2 cellular contexts compared by ENCODE assay signal in the genomic region with DNA sequence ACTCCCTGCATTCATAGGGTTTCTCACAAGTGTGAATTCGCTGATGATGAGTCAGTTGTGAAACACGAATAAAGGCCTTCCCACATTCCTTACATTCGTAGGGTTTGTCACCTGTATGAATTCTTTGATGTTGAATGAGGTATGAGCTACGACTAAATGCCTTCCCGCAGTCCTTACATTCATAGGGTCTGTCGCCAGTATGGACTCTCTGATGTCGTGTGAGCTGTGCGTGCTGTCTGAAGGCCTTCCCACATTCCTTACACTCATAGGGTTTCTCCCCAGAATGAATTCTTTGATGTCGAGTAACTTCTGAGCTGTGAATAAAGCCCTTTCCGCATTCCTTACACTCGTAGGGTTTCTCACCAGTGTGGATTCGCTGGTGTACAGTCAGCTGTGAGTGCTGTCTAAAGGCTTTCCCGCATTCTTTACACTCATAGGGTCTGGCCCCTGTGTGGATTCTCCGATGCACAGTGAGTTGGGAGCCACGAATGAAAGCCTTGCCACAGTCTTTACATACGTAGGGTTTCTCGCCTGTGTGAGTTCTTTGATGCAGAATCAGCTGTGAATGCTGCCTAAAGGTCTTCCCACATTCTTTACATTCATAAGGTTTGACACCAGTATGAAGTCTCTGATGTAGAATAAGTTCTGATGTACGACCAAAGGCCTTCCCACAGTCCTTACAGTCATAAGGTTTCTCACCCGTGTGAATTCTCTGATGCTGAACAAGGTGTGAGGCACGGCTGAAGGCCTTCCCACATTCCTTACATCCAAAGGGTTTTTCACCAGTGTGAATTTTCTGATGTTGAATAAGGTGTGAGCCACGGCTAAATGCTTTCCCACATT.
TF ChIP-seq lines count a peak whose summit lies in the region.

No MANE protein-coding gene starts in this region.

TF ChIP-seq in HCT116, 20 proteins besides CTCF, POLR2A, EP300 and RAD21:
- TF ChIP-seq EZH2 (IDR thresholded peaks at IDR 0.05) (no peak), JUND (IDR thresholded peaks at IDR 0.05) (peak; percentile 25; the same call in 1 of the 2 replicates), SRF (IDR thresholded peaks at IDR 0.05; ENCODE audit: low read depth) (no peak), CBX3 (IDR thresholded peaks at IDR 0.05; ENCODE audit: low read depth) (no peak), FOSL1 (IDR thresholded peaks at IDR 0.05; ENCODE audit: low read depth) (peak; percentile 24; the same call in 1 of the 2 replicates), YY1 (IDR thresholded peaks at IDR 0.05; ENCODE audit: extremely low read depth, insufficient replicate concordance, low read depth, low read length) (no peak), POLR2AphosphoS5 (IDR thresholded peaks at IDR 0.05; ENCODE audit: low read depth, low read length) (0 out of 2 replicates have a peak, but pooled peaks have one; percentile 15), SP1 (IDR thresholded peaks at IDR 0.05; ENCODE audit: low read depth) (no peak; the same call in 1 of the 2 replicates), TCF7L2 (IDR thresholded peaks at IDR 0.05; ENCODE audit: borderline replicate concordance, extremely low read depth, insufficient read depth, insufficient read length) (no peak), EGR1 (IDR thresholded peaks at IDR 0.05; ENCODE audit: low read depth) (no peak), EZH2phosphoT487 (IDR thresholded peaks at IDR 0.05; ENCODE audit: borderline replicate concordance) (no peak), ZNF274 (IDR thresholded peaks at IDR 0.05; ENCODE audit: low read depth, low read length) (no peak), ZFX (IDR thresholded peaks at IDR 0.05) (no peak), ELF1 (IDR thresholded peaks at IDR 0.05; ENCODE audit: borderline replicate concordance, low read depth) (peak; percentile 37), SIN3A (IDR thresholded peaks at IDR 0.05; ENCODE audit: low read depth) (0 out of 2 replicates have a peak, but pooled peaks have one; percentile 31), CEBPB (IDR thresholded peaks at IDR 0.05; ENCODE audit: low read depth) (no peak; the same call in 1 of the 2 replicates)
- TF ChIP-seq, protein P1, sequence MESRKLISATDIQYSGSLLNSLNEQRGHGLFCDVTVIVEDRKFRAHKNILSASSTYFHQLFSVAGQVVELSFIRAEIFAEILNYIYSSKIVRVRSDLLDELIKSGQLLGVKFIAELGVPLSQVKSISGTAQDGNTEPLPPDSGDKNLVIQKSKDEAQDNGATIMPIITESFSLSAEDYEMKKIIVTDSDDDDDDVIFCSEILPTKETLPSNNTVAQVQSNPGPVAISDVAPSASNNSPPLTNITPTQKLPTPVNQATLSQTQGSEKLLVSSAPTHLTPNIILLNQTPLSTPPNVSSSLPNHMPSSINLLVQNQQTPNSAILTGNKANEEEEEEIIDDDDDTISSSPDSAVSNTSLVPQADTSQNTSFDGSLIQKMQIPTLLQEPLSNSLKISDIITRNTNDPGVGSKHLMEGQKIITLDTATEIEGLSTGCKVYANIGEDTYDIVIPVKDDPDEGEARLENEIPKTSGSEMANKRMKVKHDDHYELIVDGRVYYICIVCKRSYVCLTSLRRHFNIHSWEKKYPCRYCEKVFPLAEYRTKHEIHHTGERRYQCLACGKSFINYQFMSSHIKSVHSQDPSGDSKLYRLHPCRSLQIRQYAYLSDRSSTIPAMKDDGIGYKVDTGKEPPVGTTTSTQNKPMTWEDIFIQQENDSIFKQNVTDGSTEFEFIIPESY (IDR thresholded peaks at IDR 0.05; ENCODE audit: extremely low read depth, insufficient replicate concordance, low read length), result no peak
- TF ChIP-seq, protein P2, sequence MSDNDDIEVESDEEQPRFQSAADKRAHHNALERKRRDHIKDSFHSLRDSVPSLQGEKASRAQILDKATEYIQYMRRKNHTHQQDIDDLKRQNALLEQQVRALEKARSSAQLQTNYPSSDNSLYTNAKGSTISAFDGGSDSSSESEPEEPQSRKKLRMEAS (IDR thresholded peaks at IDR 0.05), result no peak
- TF ChIP-seq, protein P3, sequence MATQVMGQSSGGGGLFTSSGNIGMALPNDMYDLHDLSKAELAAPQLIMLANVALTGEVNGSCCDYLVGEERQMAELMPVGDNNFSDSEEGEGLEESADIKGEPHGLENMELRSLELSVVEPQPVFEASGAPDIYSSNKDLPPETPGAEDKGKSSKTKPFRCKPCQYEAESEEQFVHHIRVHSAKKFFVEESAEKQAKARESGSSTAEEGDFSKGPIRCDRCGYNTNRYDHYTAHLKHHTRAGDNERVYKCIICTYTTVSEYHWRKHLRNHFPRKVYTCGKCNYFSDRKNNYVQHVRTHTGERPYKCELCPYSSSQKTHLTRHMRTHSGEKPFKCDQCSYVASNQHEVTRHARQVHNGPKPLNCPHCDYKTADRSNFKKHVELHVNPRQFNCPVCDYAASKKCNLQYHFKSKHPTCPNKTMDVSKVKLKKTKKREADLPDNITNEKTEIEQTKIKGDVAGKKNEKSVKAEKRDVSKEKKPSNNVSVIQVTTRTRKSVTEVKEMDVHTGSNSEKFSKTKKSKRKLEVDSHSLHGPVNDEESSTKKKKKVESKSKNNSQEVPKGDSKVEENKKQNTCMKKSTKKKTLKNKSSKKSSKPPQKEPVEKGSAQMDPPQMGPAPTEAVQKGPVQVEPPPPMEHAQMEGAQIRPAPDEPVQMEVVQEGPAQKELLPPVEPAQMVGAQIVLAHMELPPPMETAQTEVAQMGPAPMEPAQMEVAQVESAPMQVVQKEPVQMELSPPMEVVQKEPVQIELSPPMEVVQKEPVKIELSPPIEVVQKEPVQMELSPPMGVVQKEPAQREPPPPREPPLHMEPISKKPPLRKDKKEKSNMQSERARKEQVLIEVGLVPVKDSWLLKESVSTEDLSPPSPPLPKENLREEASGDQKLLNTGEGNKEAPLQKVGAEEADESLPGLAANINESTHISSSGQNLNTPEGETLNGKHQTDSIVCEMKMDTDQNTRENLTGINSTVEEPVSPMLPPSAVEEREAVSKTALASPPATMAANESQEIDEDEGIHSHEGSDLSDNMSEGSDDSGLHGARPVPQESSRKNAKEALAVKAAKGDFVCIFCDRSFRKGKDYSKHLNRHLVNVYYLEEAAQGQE (IDR thresholded peaks at IDR 0.05; ENCODE audit: low read depth), result no peak
- TF ChIP-seq, protein P4, sequence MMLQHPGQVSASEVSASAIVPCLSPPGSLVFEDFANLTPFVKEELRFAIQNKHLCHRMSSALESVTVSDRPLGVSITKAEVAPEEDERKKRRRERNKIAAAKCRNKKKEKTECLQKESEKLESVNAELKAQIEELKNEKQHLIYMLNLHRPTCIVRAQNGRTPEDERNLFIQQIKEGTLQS (IDR thresholded peaks at IDR 0.05), result no peak

TF ChIP-seq in WTC11, 78 proteins besides CTCF, POLR2A, EP300 and RAD21:
- TF ChIP-seq, protein P5, sequence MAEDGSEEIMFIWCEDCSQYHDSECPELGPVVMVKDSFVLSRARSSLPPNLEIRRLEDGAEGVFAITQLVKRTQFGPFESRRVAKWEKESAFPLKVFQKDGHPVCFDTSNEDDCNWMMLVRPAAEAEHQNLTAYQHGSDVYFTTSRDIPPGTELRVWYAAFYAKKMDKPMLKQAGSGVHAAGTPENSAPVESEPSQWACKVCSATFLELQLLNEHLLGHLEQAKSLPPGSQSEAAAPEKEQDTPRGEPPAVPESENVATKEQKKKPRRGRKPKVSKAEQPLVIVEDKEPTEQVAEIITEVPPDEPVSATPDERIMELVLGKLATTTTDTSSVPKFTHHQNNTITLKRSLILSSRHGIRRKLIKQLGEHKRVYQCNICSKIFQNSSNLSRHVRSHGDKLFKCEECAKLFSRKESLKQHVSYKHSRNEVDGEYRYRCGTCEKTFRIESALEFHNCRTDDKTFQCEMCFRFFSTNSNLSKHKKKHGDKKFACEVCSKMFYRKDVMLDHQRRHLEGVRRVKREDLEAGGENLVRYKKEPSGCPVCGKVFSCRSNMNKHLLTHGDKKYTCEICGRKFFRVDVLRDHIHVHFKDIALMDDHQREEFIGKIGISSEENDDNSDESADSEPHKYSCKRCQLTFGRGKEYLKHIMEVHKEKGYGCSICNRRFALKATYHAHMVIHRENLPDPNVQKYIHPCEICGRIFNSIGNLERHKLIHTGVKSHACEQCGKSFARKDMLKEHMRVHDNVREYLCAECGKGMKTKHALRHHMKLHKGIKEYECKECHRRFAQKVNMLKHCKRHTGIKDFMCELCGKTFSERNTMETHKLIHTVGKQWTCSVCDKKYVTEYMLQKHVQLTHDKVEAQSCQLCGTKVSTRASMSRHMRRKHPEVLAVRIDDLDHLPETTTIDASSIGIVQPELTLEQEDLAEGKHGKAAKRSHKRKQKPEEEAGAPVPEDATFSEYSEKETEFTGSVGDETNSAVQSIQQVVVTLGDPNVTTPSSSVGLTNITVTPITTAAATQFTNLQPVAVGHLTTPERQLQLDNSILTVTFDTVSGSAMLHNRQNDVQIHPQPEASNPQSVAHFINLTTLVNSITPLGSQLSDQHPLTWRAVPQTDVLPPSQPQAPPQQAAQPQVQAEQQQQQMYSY (CRISPR knock-in tag; IDR thresholded peaks at IDR 0.05), result no peak
- no peak for TF ChIP-seq NFYB (CRISPR knock-in tag; conservative IDR thresholded peaks at IDR 0.05; ENCODE audit: low read depth)
- no peak for TF ChIP-seq SMAD4 (CRISPR knock-in tag; IDR thresholded peaks at IDR 0.05)
- TF ChIP-seq NFE2L1 (CRISPR knock-in tag; IDR thresholded peaks at IDR 0.05), result no peak
- TF ChIP-seq ZNF263 (CRISPR knock-in tag; IDR thresholded peaks at IDR 0.05; ENCODE audit: low read depth), result no peak
- TF ChIP-seq JAZF1 (CRISPR knock-in tag; IDR thresholded peaks at IDR 0.05), result no peak
- TF ChIP-seq KAT7 (CRISPR knock-in tag; IDR thresholded peaks at IDR 0.05; ENCODE audit: borderline replicate concordance), result no peak
- no peak for TF ChIP-seq MXD4 (CRISPR knock-in tag; IDR thresholded peaks at IDR 0.05; ENCODE audit: borderline replicate concordance)
- TF ChIP-seq, protein P2 (CRISPR knock-in tag; IDR thresholded peaks at IDR 0.05), result no peak
- TF ChIP-seq, protein P6, sequence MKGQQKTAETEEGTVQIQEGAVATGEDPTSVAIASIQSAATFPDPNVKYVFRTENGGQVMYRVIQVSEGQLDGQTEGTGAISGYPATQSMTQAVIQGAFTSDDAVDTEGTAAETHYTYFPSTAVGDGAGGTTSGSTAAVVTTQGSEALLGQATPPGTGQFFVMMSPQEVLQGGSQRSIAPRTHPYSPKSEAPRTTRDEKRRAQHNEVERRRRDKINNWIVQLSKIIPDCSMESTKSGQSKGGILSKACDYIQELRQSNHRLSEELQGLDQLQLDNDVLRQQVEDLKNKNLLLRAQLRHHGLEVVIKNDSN (CRISPR knock-in tag; IDR thresholded peaks at IDR 0.05), result no peak
- TF ChIP-seq, protein P7, sequence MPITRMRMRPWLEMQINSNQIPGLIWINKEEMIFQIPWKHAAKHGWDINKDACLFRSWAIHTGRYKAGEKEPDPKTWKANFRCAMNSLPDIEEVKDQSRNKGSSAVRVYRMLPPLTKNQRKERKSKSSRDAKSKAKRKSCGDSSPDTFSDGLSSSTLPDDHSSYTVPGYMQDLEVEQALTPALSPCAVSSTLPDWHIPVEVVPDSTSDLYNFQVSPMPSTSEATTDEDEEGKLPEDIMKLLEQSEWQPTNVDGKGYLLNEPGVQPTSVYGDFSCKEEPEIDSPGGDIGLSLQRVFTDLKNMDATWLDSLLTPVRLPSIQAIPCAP (CRISPR knock-in tag; IDR thresholded peaks at IDR 0.05), result no peak
- TF ChIP-seq, protein P8, sequence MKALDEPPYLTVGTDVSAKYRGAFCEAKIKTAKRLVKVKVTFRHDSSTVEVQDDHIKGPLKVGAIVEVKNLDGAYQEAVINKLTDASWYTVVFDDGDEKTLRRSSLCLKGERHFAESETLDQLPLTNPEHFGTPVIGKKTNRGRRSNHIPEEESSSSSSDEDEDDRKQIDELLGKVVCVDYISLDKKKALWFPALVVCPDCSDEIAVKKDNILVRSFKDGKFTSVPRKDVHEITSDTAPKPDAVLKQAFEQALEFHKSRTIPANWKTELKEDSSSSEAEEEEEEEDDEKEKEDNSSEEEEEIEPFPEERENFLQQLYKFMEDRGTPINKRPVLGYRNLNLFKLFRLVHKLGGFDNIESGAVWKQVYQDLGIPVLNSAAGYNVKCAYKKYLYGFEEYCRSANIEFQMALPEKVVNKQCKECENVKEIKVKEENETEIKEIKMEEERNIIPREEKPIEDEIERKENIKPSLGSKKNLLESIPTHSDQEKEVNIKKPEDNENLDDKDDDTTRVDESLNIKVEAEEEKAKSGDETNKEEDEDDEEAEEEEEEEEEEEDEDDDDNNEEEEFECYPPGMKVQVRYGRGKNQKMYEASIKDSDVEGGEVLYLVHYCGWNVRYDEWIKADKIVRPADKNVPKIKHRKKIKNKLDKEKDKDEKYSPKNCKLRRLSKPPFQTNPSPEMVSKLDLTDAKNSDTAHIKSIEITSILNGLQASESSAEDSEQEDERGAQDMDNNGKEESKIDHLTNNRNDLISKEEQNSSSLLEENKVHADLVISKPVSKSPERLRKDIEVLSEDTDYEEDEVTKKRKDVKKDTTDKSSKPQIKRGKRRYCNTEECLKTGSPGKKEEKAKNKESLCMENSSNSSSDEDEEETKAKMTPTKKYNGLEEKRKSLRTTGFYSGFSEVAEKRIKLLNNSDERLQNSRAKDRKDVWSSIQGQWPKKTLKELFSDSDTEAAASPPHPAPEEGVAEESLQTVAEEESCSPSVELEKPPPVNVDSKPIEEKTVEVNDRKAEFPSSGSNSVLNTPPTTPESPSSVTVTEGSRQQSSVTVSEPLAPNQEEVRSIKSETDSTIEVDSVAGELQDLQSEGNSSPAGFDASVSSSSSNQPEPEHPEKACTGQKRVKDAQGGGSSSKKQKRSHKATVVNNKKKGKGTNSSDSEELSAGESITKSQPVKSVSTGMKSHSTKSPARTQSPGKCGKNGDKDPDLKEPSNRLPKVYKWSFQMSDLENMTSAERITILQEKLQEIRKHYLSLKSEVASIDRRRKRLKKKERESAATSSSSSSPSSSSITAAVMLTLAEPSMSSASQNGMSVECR (CRISPR knock-in tag; IDR thresholded peaks at IDR 0.05; ENCODE audit: borderline replicate concordance), result no peak
- TF ChIP-seq, protein P9, sequence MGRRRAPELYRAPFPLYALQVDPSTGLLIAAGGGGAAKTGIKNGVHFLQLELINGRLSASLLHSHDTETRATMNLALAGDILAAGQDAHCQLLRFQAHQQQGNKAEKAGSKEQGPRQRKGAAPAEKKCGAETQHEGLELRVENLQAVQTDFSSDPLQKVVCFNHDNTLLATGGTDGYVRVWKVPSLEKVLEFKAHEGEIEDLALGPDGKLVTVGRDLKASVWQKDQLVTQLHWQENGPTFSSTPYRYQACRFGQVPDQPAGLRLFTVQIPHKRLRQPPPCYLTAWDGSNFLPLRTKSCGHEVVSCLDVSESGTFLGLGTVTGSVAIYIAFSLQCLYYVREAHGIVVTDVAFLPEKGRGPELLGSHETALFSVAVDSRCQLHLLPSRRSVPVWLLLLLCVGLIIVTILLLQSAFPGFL (CRISPR knock-in tag; IDR thresholded peaks at IDR 0.05; ENCODE audit: borderline replicate concordance), result no peak
- TF ChIP-seq, protein P10, sequence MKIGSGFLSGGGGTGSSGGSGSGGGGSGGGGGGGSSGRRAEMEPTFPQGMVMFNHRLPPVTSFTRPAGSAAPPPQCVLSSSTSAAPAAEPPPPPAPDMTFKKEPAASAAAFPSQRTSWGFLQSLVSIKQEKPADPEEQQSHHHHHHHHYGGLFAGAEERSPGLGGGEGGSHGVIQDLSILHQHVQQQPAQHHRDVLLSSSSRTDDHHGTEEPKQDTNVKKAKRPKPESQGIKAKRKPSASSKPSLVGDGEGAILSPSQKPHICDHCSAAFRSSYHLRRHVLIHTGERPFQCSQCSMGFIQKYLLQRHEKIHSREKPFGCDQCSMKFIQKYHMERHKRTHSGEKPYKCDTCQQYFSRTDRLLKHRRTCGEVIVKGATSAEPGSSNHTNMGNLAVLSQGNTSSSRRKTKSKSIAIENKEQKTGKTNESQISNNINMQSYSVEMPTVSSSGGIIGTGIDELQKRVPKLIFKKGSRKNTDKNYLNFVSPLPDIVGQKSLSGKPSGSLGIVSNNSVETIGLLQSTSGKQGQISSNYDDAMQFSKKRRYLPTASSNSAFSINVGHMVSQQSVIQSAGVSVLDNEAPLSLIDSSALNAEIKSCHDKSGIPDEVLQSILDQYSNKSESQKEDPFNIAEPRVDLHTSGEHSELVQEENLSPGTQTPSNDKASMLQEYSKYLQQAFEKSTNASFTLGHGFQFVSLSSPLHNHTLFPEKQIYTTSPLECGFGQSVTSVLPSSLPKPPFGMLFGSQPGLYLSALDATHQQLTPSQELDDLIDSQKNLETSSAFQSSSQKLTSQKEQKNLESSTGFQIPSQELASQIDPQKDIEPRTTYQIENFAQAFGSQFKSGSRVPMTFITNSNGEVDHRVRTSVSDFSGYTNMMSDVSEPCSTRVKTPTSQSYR (CRISPR knock-in tag; IDR thresholded peaks at IDR 0.05), result no peak
- no peak for TF ChIP-seq ZNF121 (CRISPR knock-in tag; IDR thresholded peaks at IDR 0.05)
TF ChIP-seq in WTC11: peak in this region for 0.
